In genomic region chr17:8572767-8573166, GRCh38 we compare ENCODE assay signal across 16 cellular contexts. TPM values are rescaled to one million over a fixed set of nuclear protein-coding genes. Genes with fewer than 3 reads are reported as not detected.
A peak's percentile ranks its signal among the peaks of the same experiment; 100 is the strongest.
DNase-seq lines count a peak whose midpoint lies in the region; ATAC-seq and TF ChIP-seq lines count a peak whose summit lies in the region.
"Had no signal": no experiment of that assay in that cellular context is flagged by ENCODE, and none has a peak within 500 bp of the region (broad histone marks: within the 10 kb centered on the region; RNA-seq: fewer than 3 reads in every experiment).

No MANE protein-coding gene starts in this region.

- POLR2A ChIA-PET in RWPE1 (lab: Yijun Ruan, JAX; ENCODE audit: low non-redundant PET): no interaction called here

- peaks cover 0 to 64% (median 13%) of the 10 kb centered on the region in 9 donors for H3K36me3 ChIP-seq in heart right ventricle

- H3K27me3 Mint-ChIP-seq in type B pancreatic cell: no peaks in the 10 kb centered on the region
- H3K27me3 Mint-ChIP-seq: activated CD4-positive, alpha-beta T cell treated with anti-CD3 and anti-CD28 coated beads for 36 hours; progenitor cell of endocrine pancreas had no signal

- H3K27ac ChIP-seq in heart right ventricle: no peak overlapping the region
- no peak overlapping the region for H3K27ac ChIP-seq in RWPE1
- H3K27ac ChIP-seq: gastroesophageal sphincter had no signal

- no peaks in the 10 kb centered on the region for H3K9me3 ChIP-seq in heart right ventricle
- H3K9me3 ChIP-seq: gastroesophageal sphincter had no signal

- H3K27me3 ChIP-seq in heart right ventricle: no peaks in the 10 kb centered on the region
- H3K27me3 ChIP-seq: gastroesophageal sphincter had no signal

- CTCF ChIA-PET in RWPE1 (lab: Yijun Ruan, JAX): interaction anchor here (1.1 kb wide), 1 partner anchor 173 kb away, joined by 4 read pairs; no protein-coding TSS in a partner anchor

- intact Hi-C loops in heart right ventricle (cut with DNase I) (loop anchor here in 9 of 10 donors (1.0 to 10.0 kb wide), 5 partner anchors 48 to 322 kb away; no protein-coding TSS in a partner anchor), Right ventricle myocardium superior (cut with DNase I) (no loop called here)

- no peak overlapping the region for H3K27ac Mint-ChIP-seq in type B pancreatic cell
- H3K27ac Mint-ChIP-seq: activated CD4-positive, alpha-beta T cell treated with anti-CD3 and anti-CD28 coated beads for 36 hours; activated T-helper 1 cell treated with anti-CD3 and anti-CD28 coated beads, Interleukin-12 subunit alpha, Interleukin-12 subunit beta, Interleukin-2, Interleukin-4 antibody, amounts not matched to agents 30 ng/mL and 10 ng/mL and 1 ng/mL, durations not matched to agents 14 hours and 24 hours and 36 hours; B cell; progenitor cell of endocrine pancreas had no signal

- peaks cover 0 to 7% (median 0%) of the 10 kb centered on the region in 9 donors for H3K4me1 ChIP-seq in heart right ventricle
- H3K4me1 ChIP-seq: gastroesophageal sphincter had no signal

- no peak for DNase-seq in heart right ventricle
- no peak for DNase-seq in Right ventricle myocardium superior
- peak; percentile 10 for DNase-seq in RWPE1 (ENCODE audit: low spot score)
- DNase-seq in fibroblast of mammary gland (ENCODE audit: low read depth): peak; percentile 19
- no peak for DNase-seq in type B pancreatic cell (ENCODE audit: extremely low spot score, unreplicated experiment)
- no peak for DNase-seq in NCI-H69 (lab: John Stamatoyannopoulos, UW)
- no peak for DNase-seq in NK-92 treated with Interleukin-12 subunit alpha and Interleukin-12 subunit beta, amount 100 ng/mL, for 24 hours (lab: John Stamatoyannopoulos, UW)
- no peak for DNase-seq in NCI-H1417 treated with DMSO at 0.1 percent for 48 hours (lab: John Stamatoyannopoulos, UW)
- DNase-seq: activated CD4-positive, alpha-beta T cell treated with anti-CD3 and anti-CD28 coated beads for 36 hours; NCI-H226; substantia nigra had no signal

- ATAC-seq in heart right ventricle (no peak), Right ventricle myocardium superior (ENCODE audit: poor library complexity) (no peak)
- ATAC-seq: activated CD4-positive, alpha-beta T cell treated with anti-CD3 and anti-CD28 coated beads for 36 hours; gastroesophageal sphincter had no signal

- H3K36me3 Mint-ChIP-seq in type B pancreatic cell: peaks cover 62% of the 10 kb centered on the region

- WGBS in heart right ventricle, 2 donors: 92 to 96% methylated on average over 1 of the region's 1 CpG

- no peak overlapping the region for H3K4me3 Mint-ChIP-seq in type B pancreatic cell
- H3K4me3 Mint-ChIP-seq: activated CD4-positive, alpha-beta T cell treated with anti-CD3 and anti-CD28 coated beads for 36 hours; activated T-helper 1 cell treated with anti-CD3 and anti-CD28 coated beads, Interleukin-12 subunit alpha, Interleukin-12 subunit beta, Interleukin-2, Interleukin-4 antibody, amounts not matched to agents 30 ng/mL and 10 ng/mL and 1 ng/mL, durations not matched to agents 14 hours and 24 hours and 36 hours; B cell; central memory CD8-positive, alpha-beta T cell had no signal

- peak in 7 of 9 donors; percentile 33 to 64 (median 45) for TF ChIP-seq CTCF in heart right ventricle (IDR thresholded peaks at IDR 0.05)
- no peak for TF ChIP-seq CTCF in RWPE1 (conservative IDR thresholded peaks at IDR 0.05; ENCODE audit: low read depth)
- peak; percentile 27 for TF ChIP-seq CTCF in fibroblast of mammary gland (conservative IDR thresholded peaks at IDR 0.05; ENCODE audit: control insufficient read depth, insufficient read depth, low read depth, low read length)
- peak; percentile 23 for TF ChIP-seq CTCF in type B pancreatic cell (conservative IDR thresholded peaks at IDR 0.05)

- no peak overlapping the region for H3K4me3 ChIP-seq in heart right ventricle
- H3K4me3 ChIP-seq in fibroblast of mammary gland (ENCODE audit: control insufficient read depth, low read depth, low read length): no peak overlapping the region
- H3K4me3 ChIP-seq: gastroesophageal sphincter had no signal

- H3K9me3 Mint-ChIP-seq in type B pancreatic cell: no peaks in the 10 kb centered on the region
- H3K9me3 Mint-ChIP-seq: activated T-helper 1 cell treated with anti-CD3 and anti-CD28 coated beads, Interleukin-12 subunit alpha, Interleukin-12 subunit beta, Interleukin-2, Interleukin-4 antibody, amounts not matched to agents 30 ng/mL and 10 ng/mL and 1 ng/mL, durations not matched to agents 14 hours and 24 hours and 36 hours; central memory CD8-positive, alpha-beta T cell had no signal

- peaks cover 7% of the 10 kb centered on the region for H3K4me1 Mint-ChIP-seq in type B pancreatic cell (ENCODE audit: unreplicated experiment)
- H3K4me1 Mint-ChIP-seq: activated CD4-positive, alpha-beta T cell treated with anti-CD3 and anti-CD28 coated beads for 36 hours; B cell; central memory CD8-positive, alpha-beta T cell had no signal

RNA-seq across cellular contexts. Expression of gene MYH10, which starts 57.8 kb away (rescaled TPM):
- total RNA-seq in heart right ventricle (10 to 100 TPM; 16.1 to 61.0 (median 39.9) TPM), Right ventricle myocardium superior (31.5 TPM), type B pancreatic cell (ENCODE audit: low replicate concordance) (135 and 254 TPM in 2 replicates)
- polyA plus RNA-seq in heart right ventricle: 10 to 100 TPM; 10.3 to 14.3 TPM

Comparison
In these comparisons a context has a peak if more than half of its experiments do, and no peak if none do; other contexts are left out.
1. DNase-seq: peak in RWPE1 (single experiment) and fibroblast of mammary gland (single experiment); none in heart right ventricle (0 of 2), Right ventricle myocardium superior (single experiment), type B pancreatic cell (single experiment), NCI-H69 (single experiment), NK-92 treated with Interleukin-12 subunit alpha and Interleukin-12 subunit beta, amount 100 ng/mL, for 24 hours (single experiment) and NCI-H1417 treated with DMSO at 0.1 percent for 48 hours (single experiment).